ENCODE assay signal across 10 cellular contexts in the genomic region with DNA sequence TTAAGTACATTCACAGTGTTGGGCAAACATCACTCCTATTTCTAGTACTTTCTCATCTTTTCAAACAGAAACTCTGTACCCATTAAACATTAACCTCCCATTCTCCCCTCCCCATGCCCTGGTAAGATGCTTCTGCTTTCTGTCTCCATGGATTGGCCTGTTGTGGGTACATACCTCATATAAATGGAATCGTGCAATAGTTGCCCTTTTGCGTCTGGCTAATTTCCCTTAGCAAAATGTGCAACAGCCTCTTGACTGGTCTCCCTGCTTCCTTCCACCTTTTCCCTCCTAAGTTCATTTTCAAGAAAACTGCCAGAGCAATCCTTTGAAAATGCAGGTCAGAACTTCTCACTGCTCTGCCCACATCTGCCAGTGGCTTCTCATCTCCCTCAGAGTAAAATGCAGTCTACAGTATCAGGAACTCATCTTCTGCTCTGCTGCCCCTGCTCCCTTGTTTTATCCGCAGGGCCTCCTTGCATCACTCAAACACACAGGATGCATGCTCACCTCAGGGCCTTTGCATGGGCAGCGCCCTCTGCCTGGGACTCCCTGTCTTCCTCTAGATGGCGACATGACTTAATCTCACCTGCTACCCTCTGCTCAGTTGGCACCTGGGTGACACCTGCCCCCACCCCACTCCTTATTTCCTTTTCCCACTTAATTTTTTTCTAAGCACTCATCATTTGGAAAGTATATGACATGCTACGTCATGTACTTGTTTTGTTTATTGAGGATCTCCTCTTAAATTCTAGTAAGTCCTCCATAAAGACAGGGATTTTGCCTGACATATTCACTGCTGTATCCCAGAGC. TPM values are rescaled to one million over a fixed set of nuclear protein-coding genes. Genes with fewer than 3 reads are reported as not detected.
A peak's percentile ranks its signal among the peaks of the same experiment; 100 is the strongest.
DNase-seq lines count a peak whose midpoint lies in the region; TF ChIP-seq lines count a peak whose summit lies in the region.
"Had no signal": no experiment of that assay in that cellular context is flagged by ENCODE, and none has a peak within 500 bp of the region (broad histone marks: within the 10 kb centered on the region; RNA-seq: fewer than 3 reads in every experiment).

No MANE protein-coding gene starts in this region.

- TF ChIP-seq POLR2A in transverse colon (IDR thresholded peaks at IDR 0.05) = no peak

- H2AFZ ChIP-seq in MM.1S (ENCODE audit: low read length) (no peak overlapping the region), hepatocyte (no peak overlapping the region)
- H2AFZ ChIP-seq: neural progenitor cell had no signal

- DNase-seq in GM20000 (ENCODE audit: low spot score) (no peak), MM.1S (no peak), kidney tubule cell (ENCODE audit: low spot score) (peak; percentile 30), transverse colon (no peak), hepatocyte (ENCODE audit: low spot score) (no peak), NCI-H526 (lab: John Stamatoyannopoulos, UW) (no peak), NCI-H748 treated with DMSO at 0.1 percent for 48 hours (lab: John Stamatoyannopoulos, UW) (no peak)
- DNase-seq: NCI-H2171 treated with DMSO at 0.1 percent for 48 hours had no signal

- 86 to 88% methylated on average over 6 of the region's 6 CpGs for WGBS in transverse colon (ENCODE audit: low coverage in 1 of 2), 2 donors
- 90% methylated on average over 6 of the region's 6 CpGs for WGBS in hepatocyte (ENCODE audit: low lambda C conversion rate, missing lambda C conversion rate)

- no peak overlapping the region for H3K4me3 ChIP-seq in MM.1S (ENCODE audit: low read length)
- H3K4me3 ChIP-seq in transverse colon = no peak overlapping the region
- no peak overlapping the region for H3K4me3 ChIP-seq in hepatocyte
- H3K4me3 ChIP-seq: neural progenitor cell had no signal

- intact Hi-C loops in transverse colon (cut with DNase I; ENCODE audit: low total_unique reads) = no loop called here

- H3K4me1 ChIP-seq in MM.1S (ENCODE audit: low read length) = no peaks in the 10 kb centered on the region
- peaks cover 0 to 9% (median 0%) of the 10 kb centered on the region in 4 donors for H3K4me1 ChIP-seq in transverse colon
- H3K4me1 ChIP-seq in hepatocyte (ENCODE audit: insufficient read depth) = no peaks in the 10 kb centered on the region

- no peaks in the 10 kb centered on the region for H3K9me3 ChIP-seq in MM.1S (replicated peaks; ENCODE audit: insufficient read depth, low read length)
- H3K9me3 ChIP-seq in transverse colon = no peaks in the 10 kb centered on the region
- H3K9me3 ChIP-seq in hepatocyte (ENCODE audit: low read depth) = no peaks in the 10 kb centered on the region

- no peaks in the 10 kb centered on the region for H4K20me1 ChIP-seq in MM.1S (ENCODE audit: insufficient read depth, low read length)
- no peaks in the 10 kb centered on the region for H4K20me1 ChIP-seq in hepatocyte (ENCODE audit: insufficient read depth, poor library complexity, severe bottlenecking)

- H3K4me2 ChIP-seq in MM.1S (ENCODE audit: low read depth, low read length) (no peak overlapping the region), hepatocyte (no peak overlapping the region)
- H3K4me2 ChIP-seq: neural progenitor cell had no signal

- H3K27me3 ChIP-seq in MM.1S (replicated peaks; ENCODE audit: insufficient read depth, low read length) (peaks cover 69% of the 10 kb centered on the region), transverse colon (no peaks in the 10 kb centered on the region), hepatocyte (no peaks in the 10 kb centered on the region)
- H3K27me3 ChIP-seq: neural progenitor cell had no signal

- TF ChIP-seq CTCF in GM12873 (IDR thresholded peaks at IDR 0.05; ENCODE audit: insufficient read depth, low read depth, low read length, missing control alignments) (peak; percentile 39), GM20000 (IDR thresholded peaks at IDR 0.05; ENCODE audit: extremely low read depth, missing control alignments) (peak; percentile 51), MM.1S (IDR thresholded peaks at IDR 0.05; ENCODE audit: low read length) (peak; percentile 56), transverse colon (IDR thresholded peaks at IDR 0.05) (no peak), hepatocyte (IDR thresholded peaks at IDR 0.05; ENCODE audit: poor library complexity) (no peak)

- H3F3A ChIP-seq in MM.1S (ENCODE audit: insufficient read depth, low read length) = no peaks in the 10 kb centered on the region

- in situ Hi-C loops in transverse colon (cut with MboI; ENCODE audit: low pct_ligation_motif_present in 1 of 4, low pct_unique_long_range_greater_than_20kb in 1 of 4, low sequenced_read_pairs in 3 of 4) = no loop called here

- H3K79me2 ChIP-seq in MM.1S (ENCODE audit: low read length) (no peaks in the 10 kb centered on the region), hepatocyte (no peaks in the 10 kb centered on the region)

- H3K27ac ChIP-seq in MM.1S (ENCODE audit: low read length) (no peak overlapping the region), transverse colon (no peak overlapping the region), hepatocyte (no peak overlapping the region)
- H3K27ac ChIP-seq: neural progenitor cell had no signal

- H3K36me3 ChIP-seq in MM.1S (replicated peaks; ENCODE audit: insufficient read depth, low read length) (no peaks in the 10 kb centered on the region), transverse colon (no peaks in the 10 kb centered on the region), hepatocyte (replicated peaks; ENCODE audit: insufficient read depth, low read depth) (no peaks in the 10 kb centered on the region)
- H3K36me3 ChIP-seq: neural progenitor cell had no signal

- H3K9me2 ChIP-seq in MM.1S (replicated peaks; ENCODE audit: insufficient read depth, low read length) (no peaks in the 10 kb centered on the region), hepatocyte (replicated peaks; ENCODE audit: insufficient read depth) (no peaks in the 10 kb centered on the region)

- TF ChIP-seq EP300 in transverse colon (IDR thresholded peaks at IDR 0.05; ENCODE audit: low read depth) = no peak

- no peak overlapping the region for H3K9ac ChIP-seq in MM.1S (ENCODE audit: low read length)
- H3K9ac ChIP-seq: neural progenitor cell had no signal

RNA-seq across cellular contexts. Expression of a gene that starts 44.3 kb away (rescaled TPM):
- 1 to 10 TPM in 3 of 4 donors, under 1 TPM in 1; 0.75 to 5.7 (median 4.0) TPM for total RNA-seq in transverse colon
- 14.8 and 16.1 TPM in 2 replicates for total RNA-seq in hepatocyte
- polyA plus RNA-seq in hepatocyte = 8.8 and 13.2 TPM in 2 replicates

Comparison
In these comparisons a context has a peak if more than half of its experiments do, and no peak if none do; other contexts are left out.
1. CTCF ChIP-seq: peak in GM12873 (single experiment), GM20000 (single experiment) and MM.1S (single experiment); none in transverse colon (0 of 5) and hepatocyte (single experiment).